In the genomic region with DNA sequence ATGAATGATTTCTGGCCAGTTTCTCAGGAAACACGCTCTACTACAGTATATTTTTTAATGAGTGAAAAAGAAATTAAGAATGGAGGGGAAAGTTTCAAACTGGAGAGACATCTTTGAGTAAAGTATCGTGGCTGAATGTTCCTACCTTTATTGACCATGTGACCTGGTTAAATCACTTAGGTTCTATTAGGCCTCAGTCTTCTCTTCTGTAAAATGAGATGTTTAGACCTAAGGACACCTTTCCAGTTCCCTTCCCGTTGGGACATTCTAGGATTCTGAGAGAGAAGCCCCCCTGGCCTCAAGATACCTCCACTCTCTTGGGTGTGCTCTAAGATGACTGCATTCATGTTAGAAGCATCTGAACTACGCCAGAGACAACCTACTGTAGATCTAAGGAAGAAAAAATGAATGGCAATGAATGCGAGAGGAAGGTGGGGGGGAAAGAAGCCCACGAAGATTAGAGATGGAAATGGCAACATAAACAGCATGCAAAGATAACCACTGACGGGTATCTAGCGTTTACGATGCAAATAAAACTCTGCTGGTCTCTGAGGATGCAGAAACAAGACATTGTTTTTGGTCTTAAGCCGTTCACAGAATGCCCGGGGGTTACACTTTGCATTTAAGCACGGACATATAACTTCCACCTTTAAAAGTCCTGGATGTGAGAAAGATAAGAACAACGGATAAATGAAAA, we compare ENCODE assay signal across 8 cellular contexts. TPM values are rescaled to one million over a fixed set of nuclear protein-coding genes. Genes with fewer than 3 reads are reported as not detected.
DNase-seq lines count a peak whose midpoint lies in the region; ATAC-seq and TF ChIP-seq lines count a peak whose summit lies in the region.

No MANE protein-coding gene starts in this region.

- H3K4ac ChIP-seq in neuronal stem cell (ENCODE audit: low read length) = no peak overlapping the region

- intact Hi-C loops in colonic mucosa (cut with DNase I) = no loop called here

- peak overlapping the region; percentile 54 for H3K4me2 ChIP-seq in neuronal stem cell (ENCODE audit: insufficient read depth, low read length, poor library complexity, severe bottlenecking)

- H3K27ac ChIP-seq in colonic mucosa (peak overlapping the region; percentile 92), neuronal stem cell (replicated peaks; ENCODE audit: low read length) (peak overlapping the region; percentile 39)

- H2BK5ac ChIP-seq in neuronal stem cell (ENCODE audit: low read length) = no peak overlapping the region

- H3K36me3 ChIP-seq in colonic mucosa (no peaks in the 10 kb centered on the region), neuronal stem cell (replicated peaks in 1 of 2; ENCODE audit: control insufficient read depth in 2 of 2, insufficient read depth in 2 of 2, low read length in 2 of 2) (peaks cover 0 to 31% of the 10 kb centered on the region in 2 donors)

- TF ChIP-seq CTCF in colonic mucosa (IDR thresholded peaks at IDR 0.05) = no peak

- peak overlapping the region; percentile 88 for H3K4me3 Mint-ChIP-seq in activated T-cell treated with anti-CD3 and anti-CD28 coated beads, Interleukin-2, amount 50 U/mL, for 4 hours

- peaks cover 7% of the 10 kb centered on the region for H3K36me3 Mint-ChIP-seq in activated T-cell treated with anti-CD3 and anti-CD28 coated beads, Interleukin-2, amount 50 U/mL, for 4 hours (ENCODE audit: insufficient read depth)

- DNase-seq in activated T-cell treated with anti-CD3 and anti-CD28 coated beads, Interleukin-2, amount 50 U/mL, for 4 hours = no peak
- DNase-seq in activated T-cell treated with anti-CD3 and anti-CD28 coated beads for 4 hours (no peak), colonic mucosa (no peak), neuronal stem cell (ENCODE audit: low spot score) (no peak), NCI-H1092 (lab: John Stamatoyannopoulos, UW) (no peak)
- no peak for DNase-seq in Jurkat, Clone E6-1 (ENCODE audit: low read depth, low spot score)
- DNase-seq in activated CD4-positive, CD25-positive, alpha-beta regulatory T cell (lab: John Stamatoyannopoulos, UW) = no peak
- no peak for DNase-seq in effector CD4-positive, alpha-beta T cell

- peak overlapping the region; percentile 11 for H2AK5ac ChIP-seq in neuronal stem cell (ENCODE audit: low read depth, low read length)

- no peak overlapping the region for H2BK120ac ChIP-seq in neuronal stem cell (ENCODE audit: low read depth, low read length)

- H3K9ac ChIP-seq in colonic mucosa (ENCODE audit: low read depth in 2 of 2, low read length in 2 of 2) (peak overlapping the region; percentile 58 to 91), neuronal stem cell (ENCODE audit: low read depth, low read length, poor library complexity) (no peak overlapping the region)

- H4K8ac ChIP-seq in neuronal stem cell (ENCODE audit: low read depth, low read length) = no peak overlapping the region

- H3K9me3 Mint-ChIP-seq in activated T-cell treated with anti-CD3 and anti-CD28 coated beads, Interleukin-2, amount 50 U/mL, for 4 hours = no peaks in the 10 kb centered on the region

- H3K27me3 ChIP-seq in colonic mucosa (no peaks in the 10 kb centered on the region), neuronal stem cell (ENCODE audit: control insufficient read depth in 3 of 3, insufficient read depth in 3 of 3, low read depth in 1 of 3, low read length in 3 of 3) (no peaks in the 10 kb centered on the region)

- no peak overlapping the region for H4K91ac ChIP-seq in neuronal stem cell (ENCODE audit: low read depth, low read length, poor library complexity)

- no peak for ATAC-seq in activated T-cell treated with anti-CD3 and anti-CD28 coated beads, Interleukin-2, amount 50 U/mL, for 4 hours

- H2BK15ac ChIP-seq in neuronal stem cell (ENCODE audit: low read length) = no peak overlapping the region

- H3K23ac ChIP-seq in neuronal stem cell (ENCODE audit: low read depth, low read length, poor library complexity) = no peak overlapping the region

- H2BK12ac ChIP-seq in neuronal stem cell (ENCODE audit: low read length) = no peak overlapping the region

- H2AFZ ChIP-seq in neuronal stem cell (ENCODE audit: low read length) = peak overlapping the region; percentile 79

- H3K4me1 Mint-ChIP-seq in activated T-cell treated with anti-CD3 and anti-CD28 coated beads, Interleukin-2, amount 50 U/mL, for 4 hours (ENCODE audit: low read depth) = peaks cover 46% of the 10 kb centered on the region

- H3K14ac ChIP-seq in neuronal stem cell (ENCODE audit: low read length) = no peak overlapping the region

- peaks cover 24% of the 10 kb centered on the region for H3K4me1 ChIP-seq in colonic mucosa
- peaks cover 0 to 6% of the 10 kb centered on the region in 2 donors for H3K4me1 ChIP-seq in neuronal stem cell (ENCODE audit: control insufficient read depth in 2 of 2, insufficient read depth in 1 of 2, low read depth in 1 of 2, low read length in 2 of 2)

- H3K27me3 Mint-ChIP-seq in activated T-cell treated with anti-CD3 and anti-CD28 coated beads, Interleukin-2, amount 50 U/mL, for 4 hours (ENCODE audit: low read depth) = no peaks in the 10 kb centered on the region

- H3K18ac ChIP-seq in neuronal stem cell (ENCODE audit: low read length) = peak overlapping the region; percentile 28

- WGBS in neuronal stem cell (ENCODE audit: extremely low coverage in 2 of 2, insufficient read length in 2 of 2, insufficient replicate concordance in 1 of 2), 2 donors = no CpG with 5 or more reads among the region's 13 CpGs

- H3K9me3 ChIP-seq in colonic mucosa = no peaks in the 10 kb centered on the region
- H3K9me3 ChIP-seq in neuronal stem cell (replicated peaks in 1 of 2; ENCODE audit: control insufficient read depth in 2 of 2, insufficient read depth in 1 of 2, low read depth in 1 of 2, low read length in 2 of 2) = no peaks in the 10 kb centered on the region

- peak overlapping the region; percentile 62 for H3K4me3 ChIP-seq in Jurkat, Clone E6-1 (ENCODE audit: low read length)
- H3K4me3 ChIP-seq in colonic mucosa (peak overlapping the region; percentile 63), neuronal stem cell (ENCODE audit: low read length in 2 of 2) (peak overlapping the region; percentile 48 to 65)

- H3K79me1 ChIP-seq in neuronal stem cell (ENCODE audit: low read depth, low read length) = peaks cover 3% of the 10 kb centered on the region

RNA-seq across cellular contexts. Expression of gene CPSF6, which starts 0.6 kb away (rescaled TPM):
- total RNA-seq in activated T-cell treated with anti-CD3 and anti-CD28 coated beads, Interleukin-2, amount 50 U/mL, for 4 hours = 100 to 1,000 TPM in 1 of 3 donors, 10 to 100 TPM in 2; 94.5 to 103 (median 95.3) TPM
- 273 TPM for polyA plus RNA-seq in Jurkat, Clone E6-1 (2012; ENCODE audit: insufficient read depth, insufficient read length)
- 10 to 100 TPM; 46.7 to 61.3 TPM for total RNA-seq in colonic mucosa
- 99.4 TPM for polyA plus RNA-seq in neuronal stem cell (2013, experiment 1 of 2)
- polyA plus RNA-seq in neuronal stem cell (2013, experiment 2 of 2) = 103 TPM
